20 cellular contexts compared by ENCODE assay signal in genomic region chr21:32307706-32308105, GRCh38. TPM values are rescaled to one million over a fixed set of nuclear protein-coding genes. Genes with fewer than 3 reads are reported as not detected.
"Had no signal": no experiment of that assay in that cellular context is flagged by ENCODE, and none has a peak within 500 bp of the region (broad histone marks: within the 10 kb centered on the region; RNA-seq: fewer than 3 reads in every experiment).

No MANE protein-coding gene starts in this region.

- H3K4me3 ChIP-seq: cardiac muscle cell, coronary artery, heart left ventricle, prostate gland, sigmoid colon, testis had no signal

- H3K27ac ChIP-seq: cardiac muscle cell, coronary artery, heart left ventricle, prostate gland, sigmoid colon, testis had no signal

- DNase-seq: activated naive CD4-positive, alpha-beta T cell treated with anti-CD3 and anti-CD28 coated beads, Interleukin-2, amount 50 U/mL, for 16 hours; amygdala; effector CD8-positive, alpha-beta T cell; mammary epithelial cell; occipital lobe; sigmoid colon; stimulated activated CD4-positive, alpha-beta T cell treated with anti-CD3 and anti-CD28 coated beads, Interleukin-12 subunit alpha, Interleukin-12 subunit beta, amount 100 ng/mL, for 4 hours; stimulated activated CD4-positive, alpha-beta T cell treated with anti-CD3 and anti-CD28 coated beads, Interleukin-2, amount 100 ng/mL, for 48 hours; stimulated activated CD8-positive, alpha-beta memory T cell treated with anti-CD3 and anti-CD28 coated beads, Interleukin-4, amount 100 ng/mL, for 48 hours; stimulated activated naive CD8-positive, alpha-beta T cell treated with anti-CD3 and anti-CD28 coated beads, Interleukin-15, amount 100 ng/mL, for 72 hours; testis had no signal

- ATAC-seq: heart left ventricle; natural killer cell treated with Interleukin-12 subunit alpha and Interleukin-12 subunit beta and Interleukin-15 and Interleukin-18, amount 100 ng/mL, for 72 hours; stimulated activated naive CD8-positive, alpha-beta T cell treated with anti-CD3 and anti-CD28 coated beads, Interleukin-15, amount 100 ng/mL, for 72 hours had no signal

- H3K27me3 ChIP-seq: cardiac muscle cell, heart left ventricle, sigmoid colon, testis had no signal

- H3K4me1 ChIP-seq: prostate gland, sigmoid colon, testis had no signal

- H3K9me3 ChIP-seq: heart left ventricle, prostate gland, sigmoid colon, testis had no signal

- H3K36me3 ChIP-seq: cardiac muscle cell, prostate gland had no signal

RNA-seq across cellular contexts. Expression of gene MRAP, which starts 9.1 kb away (rescaled TPM):
- total RNA-seq: activated T-helper 2 cell treated with anti-CD3 and anti-CD28 coated beads, Interferon-gamma antibody, Interleukin-2, Interleukin-4, amounts not matched to agents 10 μg/mL and 5 μg/mL and 100 μg/mL, durations not matched to agents 14 hours and 24 hours and 36 hours; cardiac muscle cell; frontal cortex; mammary epithelial cell; natural killer cell treated with Interleukin-12 subunit alpha and Interleukin-12 subunit beta and Interleukin-15 and Interleukin-18, amount 100 ng/mL, for 72 hours; occipital lobe; T-helper 2 cell treated with Interferon-gamma antibody and Interleukin-4, amounts not matched to agents 100 ng/mL and 5 ng/mL, for 36 hours; urinary bladder had no signal
- polyA plus RNA-seq: cardiac muscle cell, mammary epithelial cell had no signal
